Comparison of ENCODE assay signal across 8 cellular contexts in genomic region chr10:987635-987905, GRCh38. TPM values are rescaled to one million over a fixed set of nuclear protein-coding genes. Genes with fewer than 3 reads are reported as not detected.
DNase-seq lines count a peak whose midpoint lies in the region; ATAC-seq and TF ChIP-seq lines count a peak whose summit lies in the region.

No MANE protein-coding gene starts in this region.

- 4% methylated on average over 10 of the region's 10 CpGs for WGBS in right cardiac atrium
- WGBS in spleen, 5 donors = 3 to 6% (median 4%) methylated on average over 5 to 10 of the region's 10 CpGs

- intact Hi-C loops in Right ventricle myocardium inferior (cut with DNase I) (loop anchor here (5.0 to 10.0 kb wide), 2 partner anchors 115 to 173 kb away; no protein-coding TSS in a partner anchor), right cardiac atrium (cut with DNase I) (loop anchor here in 1 of 4 donors (10.0 kb wide), 1 partner anchor 53 kb away; the partner anchor contains the start of gene LARP4B), spleen (cut with DNase I; ENCODE audit: low total_unique reads) (no loop called here)

- ATAC-seq in Right ventricle myocardium inferior (no peak), right cardiac atrium (no peak), GM19395 (IDR thresholded peaks at IDR 0.05; ENCODE audit: unreplicated experiment) (no peak), HG03280 (IDR thresholded peaks at IDR 0.05; ENCODE audit: unreplicated experiment) (no peak)

- H3K27me3 ChIP-seq in cardiac muscle cell (no peaks in the 10 kb centered on the region), right cardiac atrium (ENCODE audit: control insufficient read depth, insufficient read depth) (no peaks in the 10 kb centered on the region), spleen (replicated peaks in 1 of 7) (no peaks in the 10 kb centered on the region)

- H3K27me3 Mint-ChIP-seq in activated CD4-positive, alpha-beta memory T cell treated with anti-CD3 and anti-CD28 coated beads, Interleukin-2, amount 10 ng/mL, durations not matched to agents 7 days and 5 days = no peaks in the 10 kb centered on the region

- H3K4me1 Mint-ChIP-seq in activated CD4-positive, alpha-beta memory T cell treated with anti-CD3 and anti-CD28 coated beads, Interleukin-2, amount 10 ng/mL, durations not matched to agents 7 days and 5 days = peaks cover 39% of the 10 kb centered on the region

- H3K36me3 ChIP-seq in cardiac muscle cell = peaks cover 3% of the 10 kb centered on the region
- peaks cover 0 to 3% (median 3%) of the 10 kb centered on the region in 6 donors for H3K36me3 ChIP-seq in spleen

- DNase-seq in cardiac muscle cell (ENCODE audit: low read depth in 1 of 2, low spot score in 1 of 2) (peak in 1 of 2 donors; percentile 55), Right ventricle myocardium inferior (ENCODE audit: missing footprints) (no peak), right cardiac atrium (no peak), spleen (no peak), C1 segment of cervical spinal cord (lab: John Stamatoyannopoulos, UW) (no peak)
- no peak for DNase-seq in activated CD4-positive, alpha-beta memory T cell treated with anti-CD3 and anti-CD28 coated beads, Interleukin-2, amount 10 ng/mL, durations not matched to agents 7 days and 5 days

- no peak for TF ChIP-seq POLR2A in spleen (IDR thresholded peaks at IDR 0.05)

- H3K4me1 ChIP-seq in cardiac muscle cell (ENCODE audit: low read depth) (peaks cover 10% of the 10 kb centered on the region), right cardiac atrium (ENCODE audit: control insufficient read depth, insufficient read depth, low read length) (peaks cover 10% of the 10 kb centered on the region), spleen (peaks cover 22 to 47% (median 36%) of the 10 kb centered on the region in 6 donors)

- H3K4me3 ChIP-seq in cardiac muscle cell (peak overlapping the region; percentile 88), right cardiac atrium (ENCODE audit: low read length) (peak overlapping the region; percentile 83), spleen (peak overlapping the region; percentile 75 to 99 (median 93))

- peak overlapping the region; percentile 98 for H3K4me3 Mint-ChIP-seq in activated CD4-positive, alpha-beta memory T cell treated with anti-CD3 and anti-CD28 coated beads, Interleukin-2, amount 10 ng/mL, durations not matched to agents 7 days and 5 days

- H3K36me3 Mint-ChIP-seq in activated CD4-positive, alpha-beta memory T cell treated with anti-CD3 and anti-CD28 coated beads, Interleukin-2, amount 10 ng/mL, durations not matched to agents 7 days and 5 days (ENCODE audit: low read depth) = peaks cover 14% of the 10 kb centered on the region

- H3K9me3 Mint-ChIP-seq in activated CD4-positive, alpha-beta memory T cell treated with anti-CD3 and anti-CD28 coated beads, Interleukin-2, amount 10 ng/mL, durations not matched to agents 7 days and 5 days = no peaks in the 10 kb centered on the region

- H3K27ac ChIP-seq in cardiac muscle cell = peak overlapping the region; percentile 97
- peak overlapping the region; percentile 59 for H3K27ac ChIP-seq in right cardiac atrium (ENCODE audit: low read length)
- peak overlapping the region; percentile 84 to 95 (median 89) for H3K27ac ChIP-seq in spleen

- POLR2A ChIA-PET in activated CD4-positive, alpha-beta memory T cell treated with anti-CD3 and anti-CD28 coated beads, Interleukin-2, amount 10 ng/mL, durations not matched to agents 7 days and 5 days (lab: Charles Lee) = interaction anchor here (0.7 to 4.6 kb wide), 9 partner anchors 11 to 253 kb away, joined by 3 to 69 read pairs (median 8); partner anchors contain the start of genes IDI1, LARP4B and WDR37

- H3K9me3 ChIP-seq in cardiac muscle cell (ENCODE audit: low read depth) (no peaks in the 10 kb centered on the region), right cardiac atrium (ENCODE audit: control insufficient read depth, low read length) (no peaks in the 10 kb centered on the region), spleen (no peaks in the 10 kb centered on the region)

- TF ChIP-seq CTCF in cardiac muscle cell (IDR thresholded peaks at IDR 0.05; ENCODE audit: low read depth, low read length) = no peak
- no peak for TF ChIP-seq CTCF in spleen (IDR thresholded peaks at IDR 0.05 in 8 of 11, conservative IDR thresholded peaks at IDR 0.05 in 3 of 11)

- CTCF ChIA-PET in activated CD4-positive, alpha-beta memory T cell treated with anti-CD3 and anti-CD28 coated beads, Interleukin-2, amount 10 ng/mL, durations not matched to agents 7 days and 5 days (lab: Charles Lee) = interaction anchor here (1.0 kb wide), 4 partner anchors 56 to 60 kb away, joined by 3 to 5 read pairs (median 4); no protein-coding TSS in a partner anchor

- H3K27ac Mint-ChIP-seq in activated CD4-positive, alpha-beta memory T cell treated with anti-CD3 and anti-CD28 coated beads, Interleukin-2, amount 10 ng/mL, durations not matched to agents 7 days and 5 days = peak overlapping the region; percentile 85

RNA-seq across cellular contexts. Expression of gene GTPBP4, which starts 0.7 kb away (rescaled TPM):
- 34.4 and 49.7 TPM in 2 replicates for total RNA-seq in cardiac muscle cell
- polyA plus RNA-seq in cardiac muscle cell = 42.1 and 51.2 TPM in 2 replicates
- total RNA-seq in Right ventricle myocardium inferior = 29.3 TPM
- 10 to 100 TPM; 50.9 to 59.6 TPM for total RNA-seq in activated CD4-positive, alpha-beta memory T cell treated with anti-CD3 and anti-CD28 coated beads, Interleukin-2, amount 10 ng/mL, durations not matched to agents 7 days and 5 days
- total RNA-seq in right cardiac atrium = 10 to 100 TPM; 22.9 to 29.8 (median 27.5) TPM
- 16.8 TPM for polyA plus RNA-seq in right cardiac atrium
- total RNA-seq in spleen = 10 to 100 TPM; 18.9 to 48.6 (median 37.5) TPM
- 10 to 100 TPM; 16.6 to 27.3 (median 25.4) TPM for polyA plus RNA-seq in spleen

RNA-seq across cellular contexts. Expression of gene IDI2, which starts 38.1 kb away (rescaled TPM):
- not detected in 2 replicates for total RNA-seq in cardiac muscle cell
- 0.20 TPM in 1 of 2 replicates, not detected in the other for polyA plus RNA-seq in cardiac muscle cell
- 0.30 TPM for total RNA-seq in Right ventricle myocardium inferior
- total RNA-seq in activated CD4-positive, alpha-beta memory T cell treated with anti-CD3 and anti-CD28 coated beads, Interleukin-2, amount 10 ng/mL, durations not matched to agents 7 days and 5 days = not detected
- total RNA-seq in right cardiac atrium = under 1 TPM in 2 of 4 donors, not detected in 2; 0.23 to 0.29 TPM
- polyA plus RNA-seq in right cardiac atrium = 0.23 TPM
- total RNA-seq in spleen = not detected
- polyA plus RNA-seq in spleen = under 1 TPM in 2 of 3 donors, not detected in 1; 0.06 to 0.09 TPM

RNA-seq across cellular contexts. Expression of gene LARP4B, which starts 56.1 kb away (rescaled TPM):
- 35.3 and 36.2 TPM in 2 replicates for total RNA-seq in cardiac muscle cell
- polyA plus RNA-seq in cardiac muscle cell = 23.4 and 43.2 TPM in 2 replicates
- total RNA-seq in Right ventricle myocardium inferior = 58.9 TPM
- total RNA-seq in activated CD4-positive, alpha-beta memory T cell treated with anti-CD3 and anti-CD28 coated beads, Interleukin-2, amount 10 ng/mL, durations not matched to agents 7 days and 5 days = 100 to 1,000 TPM in 1 of 2 experiments, 10 to 100 TPM in 1; 99.0 to 103 TPM
- 10 to 100 TPM; 46.9 to 59.3 (median 50.5) TPM for total RNA-seq in right cardiac atrium
- 12.1 TPM for polyA plus RNA-seq in right cardiac atrium
- total RNA-seq in spleen = 100 to 1,000 TPM in 4 of 7 donors, 10 to 100 TPM in 3; 78.8 to 163 (median 105) TPM
- polyA plus RNA-seq in spleen = 10 to 100 TPM; 12.7 to 17.7 (median 14.3) TPM
